ENCODE assay signal across 15 cellular contexts in the genomic region with DNA sequence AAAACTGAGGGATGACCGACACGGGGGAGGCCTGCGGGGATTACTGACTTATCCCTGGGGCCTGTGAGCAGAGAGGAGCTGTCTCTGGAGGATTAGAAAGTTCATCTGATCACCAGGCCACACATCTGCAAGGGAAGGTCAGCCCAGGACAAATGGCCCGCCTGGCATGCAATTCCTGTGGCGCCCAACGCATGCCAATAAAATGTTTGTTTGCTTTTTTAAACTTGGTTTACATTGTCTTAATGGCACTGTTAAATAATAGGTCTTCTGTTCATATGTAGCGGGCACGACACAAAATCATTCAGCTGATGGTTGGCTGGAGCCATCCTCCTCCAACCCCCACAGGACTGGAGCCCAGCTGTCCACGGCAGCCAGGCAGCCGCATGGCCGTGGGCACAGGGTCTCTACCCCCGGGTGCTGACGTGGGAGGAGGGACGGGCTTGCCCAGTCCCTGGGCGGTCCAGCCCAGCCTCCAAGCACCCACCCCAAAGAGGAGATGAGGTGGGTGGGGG. TPM values are rescaled to one million over a fixed set of nuclear protein-coding genes. Genes with fewer than 3 reads are reported as not detected.
A peak's percentile ranks its signal among the peaks of the same experiment; 100 is the strongest.
DNase-seq lines count a peak whose midpoint lies in the region; ATAC-seq, FAIRE-seq and TF ChIP-seq lines count a peak whose summit lies in the region.
"Had no signal": no experiment of that assay in that cellular context is flagged by ENCODE, and none has a peak within 500 bp of the region (broad histone marks: within the 10 kb centered on the region; RNA-seq: fewer than 3 reads in every experiment).

No MANE protein-coding gene starts in this region.

- H3K4me3 ChIP-seq in NB4 (ENCODE audit: low read depth, low read length) = no peak overlapping the region

- no peak for FAIRE-seq in D721Med (lab: Jason Lieb, UNC)

- H3K9me3 Mint-ChIP-seq in naive thymus-derived CD8-positive, alpha-beta T cell = peaks cover 0 to 10% (median 3%) of the 10 kb centered on the region in 9 donors
- H3K9me3 Mint-ChIP-seq in activated naive CD4-positive, alpha-beta T cell treated with anti-CD3 and anti-CD28 coated beads for 36 hours = peaks cover 2% of the 10 kb centered on the region

- H3K4me1 Mint-ChIP-seq in naive thymus-derived CD8-positive, alpha-beta T cell = peaks cover 16 to 45% (median 34%) of the 10 kb centered on the region in 4 donors
- no peaks in the 10 kb centered on the region for H3K4me1 Mint-ChIP-seq in activated naive CD4-positive, alpha-beta T cell treated with anti-CD3 and anti-CD28 coated beads for 36 hours (ENCODE audit: low read depth)

- H3K27ac Mint-ChIP-seq in naive thymus-derived CD8-positive, alpha-beta T cell = peak overlapping the region in 4 of 10 donors; percentile 24 to 90 (median 86)
- H3K27ac Mint-ChIP-seq in activated naive CD4-positive, alpha-beta T cell treated with anti-CD3 and anti-CD28 coated beads for 36 hours = no peak overlapping the region
- H3K27ac Mint-ChIP-seq: activated CD8-positive, alpha-beta memory T cell treated with anti-CD3 and anti-CD28 coated beads, Interleukin-2, amount 10 ng/mL, durations not matched to agents 7 days and 5 days; HFFc6 had no signal

- H3K36me3 Mint-ChIP-seq in naive thymus-derived CD8-positive, alpha-beta T cell = peaks cover 0 to 6% (median 4%) of the 10 kb centered on the region in 3 donors
- peaks cover 2% of the 10 kb centered on the region for H3K36me3 Mint-ChIP-seq in activated naive CD4-positive, alpha-beta T cell treated with anti-CD3 and anti-CD28 coated beads for 36 hours (ENCODE audit: low read depth)
- H3K36me3 Mint-ChIP-seq: activated CD8-positive, alpha-beta memory T cell treated with anti-CD3 and anti-CD28 coated beads, Interleukin-2, amount 10 ng/mL, durations not matched to agents 7 days and 5 days had no signal

- H3K27ac ChIP-seq in VCaP = peak overlapping the region; percentile 90

- TF ChIP-seq POLR2A in NB4 (IDR thresholded peaks at IDR 0.05; ENCODE audit: extremely low read depth, insufficient read length) = no peak

- POLR2A ChIA-PET in naive thymus-derived CD8-positive, alpha-beta T cell (lab: Charles Lee) = interaction anchor here (0.7 to 4.1 kb wide), 5 partner anchors 10 to 156 kb away, joined by 3 to 15 read pairs (median 3); no protein-coding TSS in a partner anchor

- CTCF ChIA-PET in activated naive CD4-positive, alpha-beta T cell treated with anti-CD3 and anti-CD28 coated beads for 36 hours (lab: Charles Lee) = no interaction called here

- intact Hi-C loops in activated naive CD4-positive, alpha-beta T cell treated with anti-CD3 and anti-CD28 coated beads for 36 hours (cut with micrococcal nuclease) = no loop called here

- no peak for ATAC-seq in naive thymus-derived CD8-positive, alpha-beta T cell
- no peak for ATAC-seq in HG03520 (IDR thresholded peaks at IDR 0.05; ENCODE audit: unreplicated experiment)
- ATAC-seq: left lobe of liver had no signal

- peaks cover 17 to 29% (median 22%) of the 10 kb centered on the region in 5 donors for H3K27me3 Mint-ChIP-seq in naive thymus-derived CD8-positive, alpha-beta T cell
- H3K27me3 Mint-ChIP-seq in activated naive CD4-positive, alpha-beta T cell treated with anti-CD3 and anti-CD28 coated beads for 36 hours (ENCODE audit: low read depth) = peaks cover 29% of the 10 kb centered on the region

- peak overlapping the region in 6 of 10 donors; percentile 26 to 76 (median 62) for H3K4me3 Mint-ChIP-seq in naive thymus-derived CD8-positive, alpha-beta T cell
- no peak overlapping the region for H3K4me3 Mint-ChIP-seq in activated naive CD4-positive, alpha-beta T cell treated with anti-CD3 and anti-CD28 coated beads for 36 hours
- H3K4me3 Mint-ChIP-seq: activated CD8-positive, alpha-beta memory T cell treated with anti-CD3 and anti-CD28 coated beads, Interleukin-2, amount 10 ng/mL, durations not matched to agents 7 days and 5 days; HFFc6 had no signal

- no peak for TF ChIP-seq CTCF in D721Med (IDR thresholded peaks at IDR 0.05; ENCODE audit: insufficient read depth, missing control alignments)
- TF ChIP-seq CTCF in NB4 (IDR thresholded peaks at IDR 0.05; ENCODE audit: low read depth, low read length) = no peak
- no peak for TF ChIP-seq CTCF in VCaP (conservative IDR thresholded peaks at IDR 0.05)

- peak; percentile 86 for DNase-seq in D721Med (ENCODE audit: insufficient read length, low spot score)
- DNase-seq in NB4 (ENCODE audit: low read depth) = peak; percentile 42
- DNase-seq in naive thymus-derived CD8-positive, alpha-beta T cell = no peak
- no peak for DNase-seq in hepatic stellate cell (ENCODE audit: low spot score)
- no peak for DNase-seq in activated naive CD4-positive, alpha-beta T cell treated with anti-CD3 and anti-CD28 coated beads for 36 hours
- no peak for DNase-seq in stimulated activated CD4-positive, alpha-beta T cell treated with anti-CD3 and anti-CD28 coated beads, Interleukin-2, amount 100 ng/mL, for 48 hours
- DNase-seq: activated naive CD4-positive, alpha-beta T cell; HFFc6; MV-4-11; NCI-H524; SIG-M5 had no signal

RNA-seq across cellular contexts. Expression of a gene that starts 41.0 kb away (rescaled TPM):
- 10 to 100 TPM; 60.0 to 68.3 TPM for total RNA-seq in naive thymus-derived CD8-positive, alpha-beta T cell
- 10 to 100 TPM in 1 of 3 donors, 1 to 10 TPM in 2; 7.3 to 25.4 (median 8.5) TPM for polyA plus RNA-seq in naive thymus-derived CD8-positive, alpha-beta T cell
- total RNA-seq in activated naive CD4-positive, alpha-beta T cell treated with anti-CD3 and anti-CD28 coated beads for 36 hours = 10 to 100 TPM; 12.6 to 13.6 TPM

RNA-seq across cellular contexts. Expression of a gene that starts 48.6 kb away (rescaled TPM):
- total RNA-seq in naive thymus-derived CD8-positive, alpha-beta T cell = not detected
- polyA plus RNA-seq in naive thymus-derived CD8-positive, alpha-beta T cell = not detected
- total RNA-seq in activated naive CD4-positive, alpha-beta T cell treated with anti-CD3 and anti-CD28 coated beads for 36 hours = not detected
- total RNA-seq: activated CD8-positive, alpha-beta memory T cell treated with anti-CD3 and anti-CD28 coated beads, Interleukin-2, amount 10 ng/mL, durations not matched to agents 7 days and 5 days; HFFc6 had no signal

Comparison
In these comparisons a context has a peak if more than half of its experiments do, and no peak if none do; other contexts are left out.
1. DNase-seq: peak in D721Med (single experiment) and NB4 (single experiment); none in naive thymus-derived CD8-positive, alpha-beta T cell (0 of 10), hepatic stellate cell (single experiment), activated naive CD4-positive, alpha-beta T cell treated with anti-CD3 and anti-CD28 coated beads for 36 hours (single experiment) and stimulated activated CD4-positive, alpha-beta T cell treated with anti-CD3 and anti-CD28 coated beads, Interleukin-2, amount 100 ng/mL, for 48 hours (0 of 2).
2. RNA of a gene that starts 41.0 kb away (total RNA-seq): 60.0 to 68.3 TPM in naive thymus-derived CD8-positive, alpha-beta T cell; 12.6 to 13.6 TPM in activated naive CD4-positive, alpha-beta T cell treated with anti-CD3 and anti-CD28 coated beads for 36 hours; every median in the first group is over 4 times any median in the second.